In the genomic region with DNA sequence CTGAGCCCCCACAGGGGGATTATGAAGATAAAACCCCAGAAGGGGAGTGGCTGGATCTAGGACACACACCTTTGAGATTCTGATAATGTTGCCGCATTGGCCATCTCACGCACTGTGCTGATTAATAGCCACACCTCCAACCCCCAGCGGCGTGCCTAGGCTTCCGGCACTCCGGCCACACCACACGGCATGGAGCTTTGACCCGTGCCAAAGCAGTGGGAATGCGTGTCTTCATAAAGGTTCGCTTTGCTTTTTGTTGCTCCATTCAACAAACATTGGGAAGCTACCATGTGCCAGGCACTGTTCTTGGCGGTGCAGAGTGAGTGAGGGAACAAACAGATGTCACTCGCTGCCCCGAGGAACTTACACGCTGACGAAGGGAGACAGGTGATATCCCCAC, we compare ENCODE assay signal across 19 cellular contexts.
A peak's percentile ranks its signal among the peaks of the same experiment; 100 is the strongest.
DNase-seq lines count a peak whose midpoint lies in the region; ATAC-seq and TF ChIP-seq lines count a peak whose summit lies in the region.
"Had no signal": no experiment of that assay in that cellular context is flagged by ENCODE, and none has a peak within 500 bp of the region (broad histone marks: within the 10 kb centered on the region; RNA-seq: fewer than 3 reads in every experiment).

No MANE protein-coding gene starts in this region.

- H3K4me3 ChIP-seq in endodermal cell (ENCODE audit: low read length) = no peak overlapping the region
- H3K4me3 ChIP-seq: BLaER1 treated with 17β-estradiol and CSF1 and Interleukin-3, amounts not matched to agents 10 nM and 100 nM; MG63; PC-9; SJCRH30 had no signal

- no peak overlapping the region for H3K9ac ChIP-seq in endodermal cell (ENCODE audit: extremely low read depth, low read length, poor library complexity, severe bottlenecking)
- H3K9ac ChIP-seq: BLaER1 treated with 17β-estradiol and CSF1 and Interleukin-3, amounts not matched to agents 10 nM and 100 nM had no signal

- no peaks in the 10 kb centered on the region for H3K4me1 ChIP-seq in endodermal cell (ENCODE audit: control insufficient read depth, insufficient read depth, low read length)
- H3K4me1 ChIP-seq: SJCRH30 had no signal

- H3K4me3 Mint-ChIP-seq in endodermal cell (no peak overlapping the region), osteocyte (ENCODE audit: unreplicated experiment) (no peak overlapping the region), T-helper 17 cell (no peak overlapping the region)
- H3K4me3 Mint-ChIP-seq: CD4-positive, alpha-beta T cell had no signal

- H3K36me3 Mint-ChIP-seq in endodermal cell (ENCODE audit: low read depth) = no peaks in the 10 kb centered on the region
- H3K36me3 Mint-ChIP-seq in osteocyte (ENCODE audit: unreplicated experiment) = no peaks in the 10 kb centered on the region
- no peaks in the 10 kb centered on the region for H3K36me3 Mint-ChIP-seq in T-helper 17 cell (ENCODE audit: low read depth)

- ATAC-seq in T-helper 17 cell = no peak
- ATAC-seq: Right ventricle myocardium inferior had no signal

- no peak overlapping the region for H3K27ac ChIP-seq in endodermal cell (ENCODE audit: low read depth, low read length)
- H3K27ac ChIP-seq: BLaER1 treated with 17β-estradiol and CSF1 and Interleukin-3, amounts not matched to agents 10 nM and 100 nM; PC-9; SJCRH30 had no signal

- no peaks in the 10 kb centered on the region for H3K9me3 ChIP-seq in endodermal cell (ENCODE audit: control insufficient read depth, low read length)
- no peaks in the 10 kb centered on the region for H3K9me3 ChIP-seq in T-helper 17 cell (ENCODE audit: control insufficient read depth, low read length, poor library complexity, severe bottlenecking)
- H3K9me3 ChIP-seq: SJCRH30 had no signal

- TF ChIP-seq CTCF in endodermal cell (conservative IDR thresholded peaks at IDR 0.05) = no peak
- no peak for TF ChIP-seq CTCF in osteocyte (IDR thresholded peaks at IDR 0.05)

- WGBS in endodermal cell (ENCODE audit: insufficient coverage in 1 of 2, insufficient read length in 1 of 2), 2 experiments = 96 to 98% methylated on average over 10 to 15 of the region's 15 CpGs

- H3K9me3 Mint-ChIP-seq in endodermal cell (no peaks in the 10 kb centered on the region), osteocyte (ENCODE audit: unreplicated experiment) (peaks cover 30% of the 10 kb centered on the region)

- H3K27ac Mint-ChIP-seq in endodermal cell (no peak overlapping the region), osteocyte (ENCODE audit: unreplicated experiment) (no peak overlapping the region), T-helper 17 cell (no peak overlapping the region)
- H3K27ac Mint-ChIP-seq: CD4-positive, alpha-beta T cell had no signal

- peak; percentile 37 for DNase-seq in activated effector memory CD4-positive, alpha-beta T cell treated with anti-CD3 and anti-CD28 coated beads, Interleukin-2, amount 50 U/mL, for 16 hours
- no peak for DNase-seq in activated effector memory CD4-positive, alpha-beta T cell treated with Interleukin-2 at 50 U/mL for 16 hours
- DNase-seq in endodermal cell = peak; percentile 26
- peak; percentile 73 for DNase-seq in osteocyte (ENCODE audit: extremely low spot score, unreplicated experiment)
- no peak for DNase-seq in NCI-H2107 (lab: John Stamatoyannopoulos, UW)
- DNase-seq in T-helper 17 cell = no peak
- no peak for DNase-seq in retina
- DNase-seq: CD4-positive, alpha-beta T cell; DMS53; HCEC 1CT; KG1; MG63; NCI-H2029; NCI-H2227 treated with DMSO at 0.1 percent for 48 hours; NCI-H526 treated with DMSO at 0.1 percent for 48 hours; PC-9; SJCRH30 had no signal

- no peaks in the 10 kb centered on the region for H3K36me3 ChIP-seq in endodermal cell (ENCODE audit: control insufficient read depth, insufficient read depth, low read length)
- H3K36me3 ChIP-seq: MG63, SJCRH30 had no signal

- H3K27me3 ChIP-seq in endodermal cell (ENCODE audit: control insufficient read depth, insufficient read depth, low read length, poor library complexity, severe bottlenecking) = no peaks in the 10 kb centered on the region
- H3K27me3 ChIP-seq: BLaER1 treated with 17β-estradiol and CSF1 and Interleukin-3, amounts not matched to agents 10 nM and 100 nM; SJCRH30 had no signal

- H3K4me1 Mint-ChIP-seq in endodermal cell = no peaks in the 10 kb centered on the region
- no peaks in the 10 kb centered on the region for H3K4me1 Mint-ChIP-seq in osteocyte (ENCODE audit: unreplicated experiment)
- no peaks in the 10 kb centered on the region for H3K4me1 Mint-ChIP-seq in T-helper 17 cell

- no peaks in the 10 kb centered on the region for H3K27me3 Mint-ChIP-seq in endodermal cell (ENCODE audit: insufficient read depth)
- H3K27me3 Mint-ChIP-seq in osteocyte (ENCODE audit: unreplicated experiment) = no peaks in the 10 kb centered on the region
- H3K27me3 Mint-ChIP-seq in T-helper 17 cell = no peaks in the 10 kb centered on the region

Comparison
In these comparisons a context has a peak if more than half of its experiments do, and no peak if none do; other contexts are left out.
1. DNase-seq: peak in activated effector memory CD4-positive, alpha-beta T cell treated with anti-CD3 and anti-CD28 coated beads, Interleukin-2, amount 50 U/mL, for 16 hours (single experiment), endodermal cell (single experiment) and osteocyte (single experiment); none in activated effector memory CD4-positive, alpha-beta T cell treated with Interleukin-2 at 50 U/mL for 16 hours (single experiment), NCI-H2107 (single experiment), T-helper 17 cell (0 of 3) and retina (single experiment).